1 cellular context compared by ENCODE assay signal in genomic region chr3:151901282-151901945, GRCh38.
TF ChIP-seq lines count a peak whose summit lies in the region.

No MANE protein-coding gene starts in this region.

TF ChIP-seq in GM23338, 12 proteins besides CTCF, POLR2A, EP300 and RAD21 (continued from another document):
- TF ChIP-seq ZNF114 (CRISPR knock-in tag; IDR thresholded peaks at IDR 0.05) = no peak
- TF ChIP-seq JUNB (IDR thresholded peaks at IDR 0.05; ENCODE audit: unreplicated experiment) = no peak
- TF ChIP-seq ETS1 (IDR thresholded peaks at IDR 0.05) = no peak
- no peak for TF ChIP-seq STAT1 (IDR thresholded peaks at IDR 0.05; ENCODE audit: unreplicated experiment)
- TF ChIP-seq EZH2phosphoT487 (IDR thresholded peaks at IDR 0.05; ENCODE audit: unreplicated experiment) = no peak
- TF ChIP-seq CREB1 (CRISPR knock-in tag; IDR thresholded peaks at IDR 0.05; ENCODE audit: low read depth) = no peak
- TF ChIP-seq ZNF462 (CRISPR knock-in tag; IDR thresholded peaks at IDR 0.05) = no peak
